Comparison of ENCODE assay signal across 13 cellular contexts in the genomic region with DNA sequence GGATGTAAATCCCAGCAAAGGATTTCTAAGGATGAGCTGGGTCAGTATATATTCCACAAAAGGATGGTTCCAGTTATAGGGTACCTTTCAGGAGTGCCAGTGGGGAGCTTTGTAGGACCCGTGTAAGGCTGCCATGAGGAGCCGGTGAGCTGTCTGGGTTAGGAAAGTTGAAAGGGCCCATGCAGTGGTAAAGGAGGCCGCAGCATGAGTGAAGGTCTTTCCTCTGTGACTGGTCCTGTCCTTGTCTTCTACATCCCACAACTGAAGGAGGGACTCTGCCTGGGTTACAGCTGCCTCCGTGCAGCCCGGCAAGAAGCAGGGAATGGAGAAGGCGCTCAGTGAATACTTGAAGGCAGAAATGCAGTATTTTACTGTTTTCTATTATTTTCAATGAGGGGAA. TPM values are rescaled to one million over a fixed set of nuclear protein-coding genes. Genes with fewer than 3 reads are reported as not detected.
A peak's percentile ranks its signal among the peaks of the same experiment; 100 is the strongest.
DNase-seq lines count a peak whose midpoint lies in the region; ATAC-seq and TF ChIP-seq lines count a peak whose summit lies in the region.
"Had no signal": no experiment of that assay in that cellular context is flagged by ENCODE, and none has a peak within 500 bp of the region (broad histone marks: within the 10 kb centered on the region; RNA-seq: fewer than 3 reads in every experiment).

No MANE protein-coding gene starts in this region.

- ATAC-seq in activated CD8-positive, alpha-beta memory T cell treated with anti-CD3 and anti-CD28 coated beads, Interleukin-2, amount 10 ng/mL, durations not matched to agents 7 days and 5 days = no peak
- ATAC-seq in SK-N-SH treated with all-trans-retinoic acid at 6 μM for 48 hours = peak; percentile 27
- ATAC-seq in stimulated activated naive CD8-positive, alpha-beta T cell treated with anti-CD3 and anti-CD28 coated beads, Interleukin-15, amount 100 ng/mL, for 72 hours = no peak

- H3K9ac ChIP-seq in mucosa of stomach (ENCODE audit: low read length) = peak overlapping the region; percentile 47

- H3K27me3 Mint-ChIP-seq in activated CD8-positive, alpha-beta memory T cell treated with anti-CD3 and anti-CD28 coated beads, Interleukin-2, amount 10 ng/mL, durations not matched to agents 7 days and 5 days = peaks cover 4% of the 10 kb centered on the region
- H3K27me3 Mint-ChIP-seq in stimulated activated naive CD8-positive, alpha-beta T cell treated with anti-CD3 and anti-CD28 coated beads, Interleukin-15, amount 100 ng/mL, for 72 hours = no peaks in the 10 kb centered on the region
- H3K27me3 Mint-ChIP-seq: CD4-positive, alpha-beta T cell; naive thymus-derived CD8-positive, alpha-beta T cell had no signal

- H3K9me3 Mint-ChIP-seq in activated CD8-positive, alpha-beta memory T cell treated with anti-CD3 and anti-CD28 coated beads, Interleukin-2, amount 10 ng/mL, durations not matched to agents 7 days and 5 days (ENCODE audit: low read depth) = no peaks in the 10 kb centered on the region
- no peaks in the 10 kb centered on the region for H3K9me3 Mint-ChIP-seq in stimulated activated naive CD8-positive, alpha-beta T cell treated with anti-CD3 and anti-CD28 coated beads, Interleukin-15, amount 100 ng/mL, for 72 hours
- H3K9me3 Mint-ChIP-seq: activated naive CD4-positive, alpha-beta T cell treated with anti-CD3 and anti-CD28 coated beads, Interleukin-2, amount 10 ng/mL, durations not matched to agents 7 days and 5 days; activated T-helper 1 cell treated with anti-CD3 and anti-CD28 coated beads, Interleukin-12 subunit alpha, Interleukin-12 subunit beta, Interleukin-2, Interleukin-4 antibody, amounts not matched to agents 30 ng/mL and 10 ng/mL and 1 ng/mL, durations not matched to agents 14 hours and 24 hours and 36 hours; CD4-positive, alpha-beta T cell had no signal

- TF ChIP-seq POLR2A in spleen (IDR thresholded peaks at IDR 0.05) = no peak

- H3K36me3 Mint-ChIP-seq in activated CD8-positive, alpha-beta memory T cell treated with anti-CD3 and anti-CD28 coated beads, Interleukin-2, amount 10 ng/mL, durations not matched to agents 7 days and 5 days = peaks cover 3% of the 10 kb centered on the region

- H3K4me1 Mint-ChIP-seq in activated CD8-positive, alpha-beta memory T cell treated with anti-CD3 and anti-CD28 coated beads, Interleukin-2, amount 10 ng/mL, durations not matched to agents 7 days and 5 days = peaks cover 4% of the 10 kb centered on the region
- peaks cover 39% of the 10 kb centered on the region for H3K4me1 Mint-ChIP-seq in stimulated activated naive CD8-positive, alpha-beta T cell treated with anti-CD3 and anti-CD28 coated beads, Interleukin-15, amount 100 ng/mL, for 72 hours

- H3K4me3 Mint-ChIP-seq in activated CD8-positive, alpha-beta memory T cell treated with anti-CD3 and anti-CD28 coated beads, Interleukin-2, amount 10 ng/mL, durations not matched to agents 7 days and 5 days = no peak overlapping the region
- no peak overlapping the region for H3K4me3 Mint-ChIP-seq in stimulated activated naive CD8-positive, alpha-beta T cell treated with anti-CD3 and anti-CD28 coated beads, Interleukin-15, amount 100 ng/mL, for 72 hours
- H3K4me3 Mint-ChIP-seq: activated naive CD4-positive, alpha-beta T cell treated with anti-CD3 and anti-CD28 coated beads, Interleukin-2, amount 10 ng/mL, durations not matched to agents 7 days and 5 days; activated T-helper 1 cell treated with anti-CD3 and anti-CD28 coated beads, Interleukin-12 subunit alpha, Interleukin-12 subunit beta, Interleukin-2, Interleukin-4 antibody, amounts not matched to agents 30 ng/mL and 10 ng/mL and 1 ng/mL, durations not matched to agents 14 hours and 24 hours and 36 hours; CD4-positive, alpha-beta T cell had no signal

- H3K27ac ChIP-seq in spleen = no peak overlapping the region
- H3K27ac ChIP-seq in left ventricle myocardium inferior (replicated peaks) = no peak overlapping the region

- no peaks in the 10 kb centered on the region for H3K27me3 ChIP-seq in mucosa of stomach (ENCODE audit: control insufficient read depth, insufficient read depth, low read length)
- H3K27me3 ChIP-seq in spleen (replicated peaks in 1 of 7) = no peaks in the 10 kb centered on the region
- peaks cover 21% of the 10 kb centered on the region for H3K27me3 ChIP-seq in left ventricle myocardium inferior (ENCODE audit: low read depth)
- H3K27me3 ChIP-seq: gastrocnemius medialis had no signal

- intact Hi-C loops in spleen (cut with DNase I; ENCODE audit: low total_unique reads) = no loop called here
- intact Hi-C loops in left ventricle myocardium inferior (cut with micrococcal nuclease) = no loop called here

- H3K27ac Mint-ChIP-seq in activated CD8-positive, alpha-beta memory T cell treated with anti-CD3 and anti-CD28 coated beads, Interleukin-2, amount 10 ng/mL, durations not matched to agents 7 days and 5 days = no peak overlapping the region
- no peak overlapping the region for H3K27ac Mint-ChIP-seq in stimulated activated naive CD8-positive, alpha-beta T cell treated with anti-CD3 and anti-CD28 coated beads, Interleukin-15, amount 100 ng/mL, for 72 hours
- H3K27ac Mint-ChIP-seq: activated naive CD4-positive, alpha-beta T cell treated with anti-CD3 and anti-CD28 coated beads, Interleukin-2, amount 10 ng/mL, durations not matched to agents 7 days and 5 days; activated T-helper 1 cell treated with anti-CD3 and anti-CD28 coated beads, Interleukin-12 subunit alpha, Interleukin-12 subunit beta, Interleukin-2, Interleukin-4 antibody, amounts not matched to agents 30 ng/mL and 10 ng/mL and 1 ng/mL, durations not matched to agents 14 hours and 24 hours and 36 hours; CD4-positive, alpha-beta T cell had no signal

- 76 to 82% (median 77%) methylated on average over 6 of the region's 6 CpGs for WGBS in spleen, 5 donors

- H3K9me3 ChIP-seq in mucosa of stomach (ENCODE audit: control insufficient read depth, low read length) (no peaks in the 10 kb centered on the region), spleen (no peaks in the 10 kb centered on the region), left ventricle myocardium inferior (replicated peaks) (no peaks in the 10 kb centered on the region)
- H3K9me3 ChIP-seq: gastrocnemius medialis had no signal

- H3K36me3 ChIP-seq in mucosa of stomach (ENCODE audit: control insufficient read depth, insufficient read depth, low read length) = no peaks in the 10 kb centered on the region
- peaks cover 0 to 4% (median 0%) of the 10 kb centered on the region in 6 donors for H3K36me3 ChIP-seq in spleen
- H3K36me3 ChIP-seq in left ventricle myocardium inferior = peaks cover 1% of the 10 kb centered on the region
- H3K36me3 ChIP-seq: gastrocnemius medialis had no signal

- CTCF ChIA-PET in activated CD8-positive, alpha-beta memory T cell treated with anti-CD3 and anti-CD28 coated beads, Interleukin-2, amount 10 ng/mL, durations not matched to agents 7 days and 5 days (lab: Charles Lee) = interaction anchor here (0.8 to 1.8 kb wide), 15 partner anchors 14 to 930 kb away, joined by 3 to 9 read pairs (median 3); no protein-coding TSS in a partner anchor

- DNase-seq in activated CD8-positive, alpha-beta memory T cell treated with anti-CD3 and anti-CD28 coated beads, Interleukin-2, amount 50 U/mL, for 48 hours = peak; percentile 43
- no peak for DNase-seq in activated CD8-positive, alpha-beta memory T cell treated with anti-CD3 and anti-CD28 coated beads, Interleukin-2, amount 10 ng/mL, durations not matched to agents 7 days and 5 days
- DNase-seq in stimulated activated naive CD8-positive, alpha-beta T cell treated with anti-CD3 and anti-CD28 coated beads, Interleukin-15, amount 100 ng/mL, for 72 hours = no peak
- DNase-seq in spleen = no peak
- no peak for DNase-seq in left ventricle myocardium inferior
- DNase-seq in activated effector memory CD4-positive, alpha-beta T cell treated with anti-CD3 and anti-CD28 coated beads, Interleukin-2, amount 50 U/mL, for 16 hours = no peak

- peaks cover 7% of the 10 kb centered on the region for H3K4me1 ChIP-seq in mucosa of stomach (ENCODE audit: control insufficient read depth, insufficient read depth, low read length)
- peaks cover 0 to 38% (median 13%) of the 10 kb centered on the region in 6 donors for H3K4me1 ChIP-seq in spleen
- H3K4me1 ChIP-seq in left ventricle myocardium inferior = peaks cover 6% of the 10 kb centered on the region

- no peak overlapping the region for H3K4me3 ChIP-seq in mucosa of stomach (ENCODE audit: low read length)
- no peak overlapping the region for H3K4me3 ChIP-seq in spleen
- no peak overlapping the region for H3K4me3 ChIP-seq in left ventricle myocardium inferior
- H3K4me3 ChIP-seq: gastrocnemius medialis had no signal

- TF ChIP-seq CTCF in spleen (IDR thresholded peaks at IDR 0.05 in 8 of 11, conservative IDR thresholded peaks at IDR 0.05 in 3 of 11) (no peak), left ventricle myocardium inferior (IDR thresholded peaks at IDR 0.05; ENCODE audit: borderline replicate concordance) (no peak)

TF ChIP-seq in SK-N-SH treated with all-trans-retinoic acid at 6 μM for 48 hours, 23 proteins besides CTCF, POLR2A, EP300 and RAD21 (continues in another document):
- TF ChIP-seq, protein P1, sequence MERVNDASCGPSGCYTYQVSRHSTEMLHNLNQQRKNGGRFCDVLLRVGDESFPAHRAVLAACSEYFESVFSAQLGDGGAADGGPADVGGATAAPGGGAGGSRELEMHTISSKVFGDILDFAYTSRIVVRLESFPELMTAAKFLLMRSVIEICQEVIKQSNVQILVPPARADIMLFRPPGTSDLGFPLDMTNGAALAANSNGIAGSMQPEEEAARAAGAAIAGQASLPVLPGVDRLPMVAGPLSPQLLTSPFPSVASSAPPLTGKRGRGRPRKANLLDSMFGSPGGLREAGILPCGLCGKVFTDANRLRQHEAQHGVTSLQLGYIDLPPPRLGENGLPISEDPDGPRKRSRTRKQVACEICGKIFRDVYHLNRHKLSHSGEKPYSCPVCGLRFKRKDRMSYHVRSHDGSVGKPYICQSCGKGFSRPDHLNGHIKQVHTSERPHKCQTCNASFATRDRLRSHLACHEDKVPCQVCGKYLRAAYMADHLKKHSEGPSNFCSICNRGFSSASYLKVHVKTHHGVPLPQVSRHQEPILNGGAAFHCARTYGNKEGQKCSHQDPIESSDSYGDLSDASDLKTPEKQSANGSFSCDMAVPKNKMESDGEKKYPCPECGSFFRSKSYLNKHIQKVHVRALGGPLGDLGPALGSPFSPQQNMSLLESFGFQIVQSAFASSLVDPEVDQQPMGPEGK (CRISPR knock-in tag; IDR thresholded peaks at IDR 0.05; ENCODE audit: borderline replicate concordance) = no peak
- TF ChIP-seq ZNF565 (CRISPR knock-in tag; conservative IDR thresholded peaks at IDR 0.05; ENCODE audit: low read depth) = no peak
- TF ChIP-seq OSR1 (CRISPR knock-in tag; IDR thresholded peaks at IDR 0.05) = no peak
- no peak for TF ChIP-seq GLIS3 (CRISPR knock-in tag; IDR thresholded peaks at IDR 0.05)
- TF ChIP-seq ZFP30 (CRISPR knock-in tag; IDR thresholded peaks at IDR 0.05) = no peak
- no peak for TF ChIP-seq ESRRG (CRISPR knock-in tag; IDR thresholded peaks at IDR 0.05)
- no peak for TF ChIP-seq CSDC2 (CRISPR knock-in tag; IDR thresholded peaks at IDR 0.05)
- TF ChIP-seq ZNF70 (CRISPR knock-in tag; IDR thresholded peaks at IDR 0.05) = no peak
- no peak for TF ChIP-seq ISL1 (CRISPR knock-in tag; IDR thresholded peaks at IDR 0.05)

RNA-seq across cellular contexts. Expression of gene HSPA4, which starts 58.9 kb away (rescaled TPM):
- total RNA-seq in activated CD8-positive, alpha-beta memory T cell treated with anti-CD3 and anti-CD28 coated beads, Interleukin-2, amount 10 ng/mL, durations not matched to agents 7 days and 5 days = 100 to 1,000 TPM; 105 to 169 TPM
- total RNA-seq in spleen (10 to 100 TPM; 54.6 to 74.6 (median 62.7) TPM), left ventricle myocardium inferior (80.2 TPM)
- polyA plus RNA-seq in spleen = 10 to 100 TPM; 38.0 to 63.7 (median 54.0) TPM
